ENCODE assay signal across 17 cellular contexts in genomic region chr11:117973446-117973922, GRCh38. TPM values are rescaled to one million over a fixed set of nuclear protein-coding genes. Genes with fewer than 3 reads are reported as not detected.
A peak's percentile ranks its signal among the peaks of the same experiment; 100 is the strongest.
DNase-seq lines count a peak whose midpoint lies in the region; ATAC-seq and TF ChIP-seq lines count a peak whose summit lies in the region.
"Had no signal": no experiment of that assay in that cellular context is flagged by ENCODE, and none has a peak within 500 bp of the region (broad histone marks: within the 10 kb centered on the region; RNA-seq: fewer than 3 reads in every experiment).

No MANE protein-coding gene starts in this region.

- peak overlapping the region; percentile 13 for H3K4me3 ChIP-seq in CD4-positive, CD25-positive, alpha-beta regulatory T cell (ENCODE audit: low read depth, low read length)
- H3K4me3 ChIP-seq in lung = no peak overlapping the region
- H3K4me3 ChIP-seq: thoracic aorta had no signal

- TF ChIP-seq CTCF in VCaP (conservative IDR thresholded peaks at IDR 0.05) (no peak), lung (IDR thresholded peaks at IDR 0.05; ENCODE audit: control extremely low read depth, extremely low read depth) (no peak)

- WGBS in lung, 2 donors = 50 to 70% methylated on average over 4 of the region's 4 CpGs

- ATAC-seq in CD4-positive, CD25-positive, alpha-beta regulatory T cell (ENCODE audit: low read depth in 2 of 2) = no peak
- ATAC-seq in HG03354 (IDR thresholded peaks at IDR 0.05; ENCODE audit: poor library complexity, severe bottlenecking, unreplicated experiment) = peak; percentile 50
- ATAC-seq in lung (ENCODE audit: insufficient read depth, low FRiP score) = no peak
- ATAC-seq in GM21576 (IDR thresholded peaks at IDR 0.05; ENCODE audit: unreplicated experiment) = no peak
- ATAC-seq: esophagus mucosa had no signal

- H3K4me3 Mint-ChIP-seq in CD4-positive, CD25-positive, alpha-beta regulatory T cell = peak overlapping the region in 3 of 4 donors; percentile 63 to 82 (median 67)

- no peak overlapping the region for H3K27ac ChIP-seq in CD4-positive, CD25-positive, alpha-beta regulatory T cell (ENCODE audit: insufficient read depth, low read length, poor library complexity, severe bottlenecking)
- H3K27ac ChIP-seq in VCaP (peak overlapping the region; percentile 74), lung (ENCODE audit: low read depth in 1 of 2, low read length in 1 of 2) (no peak overlapping the region)
- H3K27ac ChIP-seq: thoracic aorta had no signal

- H3K27me3 ChIP-seq in CD4-positive, CD25-positive, alpha-beta regulatory T cell (ENCODE audit: control insufficient read depth, insufficient read depth, low read length) = no peaks in the 10 kb centered on the region
- no peaks in the 10 kb centered on the region for H3K27me3 ChIP-seq in lung (ENCODE audit: control insufficient read depth, insufficient read depth)

- H3K27me3 Mint-ChIP-seq in CD4-positive, CD25-positive, alpha-beta regulatory T cell = peaks cover 5% of the 10 kb centered on the region

- peaks cover 76% of the 10 kb centered on the region for H3K4me1 ChIP-seq in CD4-positive, CD25-positive, alpha-beta regulatory T cell (ENCODE audit: control insufficient read depth, insufficient read depth, low read length, poor library complexity, severe bottlenecking)
- H3K4me1 ChIP-seq in lung (ENCODE audit: control insufficient read depth in 2 of 2, insufficient read depth in 2 of 2, low read length in 2 of 2) = peaks cover 0 to 17% of the 10 kb centered on the region in 2 donors

- H3K9me3 ChIP-seq in CD4-positive, CD25-positive, alpha-beta regulatory T cell (ENCODE audit: control insufficient read depth in 2 of 2, low read length in 2 of 2) = no peaks in the 10 kb centered on the region
- H3K9me3 ChIP-seq in lung (ENCODE audit: control insufficient read depth in 2 of 2, insufficient read depth in 1 of 2, low read length in 1 of 2) = no peaks in the 10 kb centered on the region
- H3K9me3 ChIP-seq: thoracic aorta had no signal

- H3K4me1 Mint-ChIP-seq in CD4-positive, CD25-positive, alpha-beta regulatory T cell = peaks cover 30 to 92% (median 68%) of the 10 kb centered on the region in 4 donors

- peaks cover 0 to 4% (median 1%) of the 10 kb centered on the region in 7 donors for H3K9me3 Mint-ChIP-seq in CD4-positive, CD25-positive, alpha-beta regulatory T cell

- peaks cover 19% of the 10 kb centered on the region for H3K36me3 Mint-ChIP-seq in CD4-positive, CD25-positive, alpha-beta regulatory T cell

- peak overlapping the region; percentile 86 to 91 (median 87) for H3K27ac Mint-ChIP-seq in CD4-positive, CD25-positive, alpha-beta regulatory T cell
- H3K27ac Mint-ChIP-seq: progenitor cell of endocrine pancreas had no signal

- H3K36me3 ChIP-seq in CD4-positive, CD25-positive, alpha-beta regulatory T cell (ENCODE audit: control insufficient read depth, insufficient read depth, low read length) = peaks cover 4% of the 10 kb centered on the region
- H3K36me3 ChIP-seq in lung (ENCODE audit: control insufficient read depth in 2 of 2, insufficient read depth in 2 of 2, low read length in 2 of 2) = no peaks in the 10 kb centered on the region
- H3K36me3 ChIP-seq: thoracic aorta had no signal

- DNase-seq in CD4-positive, CD25-positive, alpha-beta regulatory T cell = no peak
- DNase-seq in lung (ENCODE audit: low spot score) (peak; percentile 27), activated gamma-delta T cell treated with Interleukin-2 at 50 U/mL for 16 hours (no peak), NCI-H1436 (lab: John Stamatoyannopoulos, UW) (no peak)
- DNase-seq: amygdala, C1 segment of cervical spinal cord, cortex of kidney, NCI-H2081, NCI-H69 had no signal

RNA-seq across cellular contexts. Expression of gene IL10RA, which starts 12.7 kb away (rescaled TPM):
- 661 TPM for total RNA-seq in CD4-positive, CD25-positive, alpha-beta regulatory T cell
- 100 to 1,000 TPM; 572 to 666 (median 631) TPM for polyA plus RNA-seq in CD4-positive, CD25-positive, alpha-beta regulatory T cell
- total RNA-seq in lung = 10 to 100 TPM; 15.4 to 41.1 TPM
- polyA plus RNA-seq in lung = 10 to 100 TPM in 1 of 2 donors, 1 to 10 TPM in 1; 7.9 to 52.5 TPM
- total RNA-seq: LHCN-M2 had no signal

RNA-seq across cellular contexts. Expression of gene TMPRSS13, which starts 44.3 kb away (rescaled TPM):
- 3.4 TPM for total RNA-seq in CD4-positive, CD25-positive, alpha-beta regulatory T cell
- 1 to 10 TPM in 2 of 4 donors, under 1 TPM in 2; 0.57 to 1.4 (median 1.1) TPM for polyA plus RNA-seq in CD4-positive, CD25-positive, alpha-beta regulatory T cell
- total RNA-seq in lung = 1 to 10 TPM; 9.4 TPM
- polyA plus RNA-seq in lung = 1 to 10 TPM; 5.8 to 9.1 TPM
- total RNA-seq: kidney epithelial cell, LHCN-M2 had no signal

Comparison
In these comparisons a context has a peak if more than half of its experiments do, and no peak if none do; other contexts are left out.
1. RNA of gene IL10RA, which starts 12.7 kb away (total RNA-seq): 661 TPM in CD4-positive, CD25-positive, alpha-beta regulatory T cell (single experiment); 15.4 to 41.1 TPM in lung; every median in the first group is over 10 times any median in the second.